In genomic region chr3:123702057-123702456, GRCh38 we compare ENCODE assay signal across 8 cellular contexts.
DNase-seq lines count a peak whose midpoint lies in the region; FAIRE-seq and TF ChIP-seq lines count a peak whose summit lies in the region.
"Not testable (repeated sequence)": the region's sequence is repeated elsewhere in the genome, so short reads cannot be mapped to it uniquely, and the experiment has no call there.

No MANE protein-coding gene starts in this region.

- peaks cover 10% of the 10 kb centered on the region for H3K4me1 ChIP-seq in ovary (ENCODE audit: insufficient read depth)

- not testable (repeated sequence) for H3K36me3 ChIP-seq in ovary

- intact Hi-C loops in ovary (cut with DNase I), result loop anchor here in 2 of 4 donors (5.0 kb wide), 1 partner anchor 50 kb away; no protein-coding TSS in a partner anchor

- H3K4me3 ChIP-seq in coronary artery (peak overlapping the region; percentile 81), ovary (peak overlapping the region; percentile 74)

- peak; percentile 74 for FAIRE-seq in urothelium cell line (lab: Jason Lieb, UNC)

- TF ChIP-seq POLR2A in ovary (IDR thresholded peaks at IDR 0.05), result not testable (repeated sequence)

- DNase-seq in GM04504 (ENCODE audit: low read depth) (peak; percentile 27), Kasumi-1 (lab: John Stamatoyannopoulos, UW) (peak; percentile 34 to 54), NCI-H748 (lab: John Stamatoyannopoulos, UW; ENCODE audit: unreplicated experiment) (peak; percentile 40), hypothalamus (lab: John Stamatoyannopoulos, UW) (peak in 30 of 51 donors; percentile 7 to 67 (median 32)), ovary (peak; percentile 75 to 80 (median 77)), urothelium cell line (ENCODE audit: low spot score) (peak; percentile 61)
- peak; percentile 48 for DNase-seq in activated CD4-positive, alpha-beta T cell treated with anti-CD3 and anti-CD28 coated beads for 48 hours
- not testable (repeated sequence) for DNase-seq in coronary artery (ENCODE audit: low spot score)

- H3K27ac ChIP-seq in coronary artery, result peak overlapping the region; percentile 90 to 98
- peak overlapping the region in 1 of 2 donors; percentile 36 for H3K27ac ChIP-seq in ovary

- 16 to 20% (median 19%) methylated on average over 2 of the region's 2 CpGs for WGBS in ovary, 3 donors

- TF ChIP-seq CTCF in coronary artery (IDR thresholded peaks at IDR 0.05), result peak; percentile 41
- TF ChIP-seq CTCF in ovary (IDR thresholded peaks at IDR 0.05), result peak; percentile 21 to 48 (median 32)

- H3K9me3 ChIP-seq in ovary, result not testable (repeated sequence)

- not testable (repeated sequence) for H3K27me3 ChIP-seq in ovary

- not testable (repeated sequence) for TF ChIP-seq EP300 in ovary (IDR thresholded peaks at IDR 0.05)
